Comparison of ENCODE assay signal across 10 cellular contexts in the genomic region with DNA sequence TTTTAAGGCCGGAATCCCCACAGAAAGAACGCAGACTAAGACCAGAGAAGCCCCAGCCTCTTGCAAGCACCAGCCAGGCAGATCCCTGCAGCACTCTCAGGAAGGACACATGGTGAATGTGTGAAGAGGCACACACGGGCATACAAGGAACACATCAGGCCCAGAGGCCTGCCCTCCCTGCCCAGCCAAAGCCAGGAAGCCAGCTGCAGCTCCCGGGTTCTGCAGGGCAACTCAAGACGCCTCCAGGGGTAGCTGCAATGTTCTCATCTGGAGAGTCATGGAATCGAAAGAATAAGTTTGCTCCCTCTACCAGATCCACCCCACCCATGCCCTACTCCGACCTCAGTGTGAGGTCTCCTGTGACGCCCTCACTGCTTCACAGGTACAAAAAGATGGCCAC. TPM values are rescaled to one million over a fixed set of nuclear protein-coding genes. Genes with fewer than 3 reads are reported as not detected.
DNase-seq lines count a peak whose midpoint lies in the region; ATAC-seq, FAIRE-seq and TF ChIP-seq lines count a peak whose summit lies in the region.
"Had no signal": no experiment of that assay in that cellular context is flagged by ENCODE, and none has a peak within 500 bp of the region (broad histone marks: within the 10 kb centered on the region; RNA-seq: fewer than 3 reads in every experiment).

No MANE protein-coding gene starts in this region.

- H2AK5ac ChIP-seq in mesendoderm (ENCODE audit: low read length) = no peak overlapping the region

- no peak overlapping the region for H4K8ac ChIP-seq in mesendoderm (ENCODE audit: low read depth, low read length)

- H3K23ac ChIP-seq in mesendoderm (ENCODE audit: low read length) = peak overlapping the region; percentile 81

- H3K79me2 ChIP-seq in mesendoderm (ENCODE audit: control insufficient read depth, insufficient read depth, low read length) = peaks cover 64% of the 10 kb centered on the region

- H3K9ac ChIP-seq in mesendoderm (ENCODE audit: low read length) (peak overlapping the region; percentile 0), kidney (ENCODE audit: low read length in 2 of 2) (no peak overlapping the region)

- no peak for TF ChIP-seq POLR2A in upper lobe of left lung (IDR thresholded peaks at IDR 0.05)

- TF ChIP-seq CTCF in upper lobe of left lung (IDR thresholded peaks at IDR 0.05) (no peak), kidney (IDR thresholded peaks at IDR 0.05; ENCODE audit: borderline replicate concordance, extremely low read depth, insufficient read depth) (no peak)

- H3K4me2 ChIP-seq in mesendoderm (ENCODE audit: low read length) = no peak overlapping the region

- no peaks in the 10 kb centered on the region for H3K9me3 ChIP-seq in upper lobe of left lung
- no peaks in the 10 kb centered on the region for H3K9me3 ChIP-seq in kidney (ENCODE audit: control insufficient read depth in 1 of 2, low read length in 2 of 2)

- FAIRE-seq in kidney (lab: Jason Lieb, UNC) = no peak
- FAIRE-seq: endothelial cell of umbilical vein, G401.6 had no signal

- no peak for TF ChIP-seq EP300 in upper lobe of left lung (IDR thresholded peaks at IDR 0.05)

- no peak for DNase-seq in activated naive CD4-positive, alpha-beta T cell treated with anti-CD3 and anti-CD28 coated beads, Interleukin-2, amount 10 ng/mL, durations not matched to agents 7 days and 5 days
- no peak for DNase-seq in activated naive CD4-positive, alpha-beta T cell treated with anti-CD3 and anti-CD28 coated beads, Interleukin-2, amount 50 U/mL, for 16 hours
- DNase-seq in mesendoderm = no peak
- DNase-seq in upper lobe of left lung = no peak
- DNase-seq in NCI-H446 treated with DMSO at 0.1 percent for 48 hours (lab: John Stamatoyannopoulos, UW) = no peak
- DNase-seq in kidney = no peak
- DNase-seq in NCI-H2171 treated with DMSO at 0.1 percent for 48 hours (lab: John Stamatoyannopoulos, UW) = no peak

- no peak overlapping the region for H2BK15ac ChIP-seq in mesendoderm (replicated peaks; ENCODE audit: low read depth)

- H2BK120ac ChIP-seq in mesendoderm (ENCODE audit: low read depth, low read length) = no peak overlapping the region

- intact Hi-C loops in kidney (cut with DNase I) = loop anchor here (5.0 kb wide), 1 partner anchor 47 kb away; no protein-coding TSS in a partner anchor

- no peaks in the 10 kb centered on the region for H3K36me3 ChIP-seq in mesendoderm (ENCODE audit: control insufficient read depth, insufficient read depth, low read length)
- peaks cover 0 to 9% (median 0%) of the 10 kb centered on the region in 4 donors for H3K36me3 ChIP-seq in upper lobe of left lung
- H3K36me3 ChIP-seq in kidney (ENCODE audit: control insufficient read depth in 1 of 2, insufficient read depth in 2 of 2, low read length in 2 of 2) = no peaks in the 10 kb centered on the region

- H3K79me1 ChIP-seq in mesendoderm (ENCODE audit: low read length) = peaks cover 44% of the 10 kb centered on the region

- H3K4me3 ChIP-seq in mesendoderm (ENCODE audit: low read length) (no peak overlapping the region), upper lobe of left lung (no peak overlapping the region), kidney (ENCODE audit: low read length in 2 of 2) (no peak overlapping the region)

- WGBS in mesendoderm (ENCODE audit: extremely low coverage, insufficient coverage, low lambda C conversion rate) = no CpG with 5 or more reads among the region's 8 CpGs
- WGBS in upper lobe of left lung, 2 donors = 51 to 85% methylated on average over 3 to 8 of the region's 8 CpGs

- H3K4me3 Mint-ChIP-seq in activated naive CD4-positive, alpha-beta T cell treated with anti-CD3 and anti-CD28 coated beads, Interleukin-2, amount 10 ng/mL, durations not matched to agents 7 days and 5 days = peak overlapping the region; percentile 90
- H3K4me3 Mint-ChIP-seq in activated T-helper 17 cell treated with anti-CD3 and anti-CD28 coated beads, Interleukin-2, amount 50 U/mL, for 72 hours = peak overlapping the region; percentile 87

- H3K27me3 ChIP-seq in mesendoderm (ENCODE audit: insufficient read depth, low read length, poor library complexity) (no peaks in the 10 kb centered on the region), upper lobe of left lung (no peaks in the 10 kb centered on the region)

- ATAC-seq in activated T-helper 17 cell treated with anti-CD3 and anti-CD28 coated beads, Interleukin-2, amount 50 U/mL, for 72 hours (replicated peaks) = no peak
- no peak for ATAC-seq in upper lobe of left lung (ENCODE audit: low FRiP score in 2 of 2)

- no peak overlapping the region for H3K27ac Mint-ChIP-seq in activated naive CD4-positive, alpha-beta T cell treated with anti-CD3 and anti-CD28 coated beads, Interleukin-2, amount 10 ng/mL, durations not matched to agents 7 days and 5 days
- peak overlapping the region; percentile 79 for H3K27ac Mint-ChIP-seq in activated T-helper 17 cell treated with anti-CD3 and anti-CD28 coated beads, Interleukin-2, amount 50 U/mL, for 72 hours

- H3K18ac ChIP-seq in mesendoderm (ENCODE audit: low read length) = no peak overlapping the region

- no peak overlapping the region for H4K5ac ChIP-seq in mesendoderm (ENCODE audit: low read length)

- H3K36me3 Mint-ChIP-seq in activated naive CD4-positive, alpha-beta T cell treated with anti-CD3 and anti-CD28 coated beads, Interleukin-2, amount 10 ng/mL, durations not matched to agents 7 days and 5 days = peaks cover 13% of the 10 kb centered on the region
- H3K36me3 Mint-ChIP-seq in activated T-helper 17 cell treated with anti-CD3 and anti-CD28 coated beads, Interleukin-2, amount 50 U/mL, for 72 hours (ENCODE audit: low read depth) = no peaks in the 10 kb centered on the region

- H3K27me3 Mint-ChIP-seq in activated naive CD4-positive, alpha-beta T cell treated with anti-CD3 and anti-CD28 coated beads, Interleukin-2, amount 10 ng/mL, durations not matched to agents 7 days and 5 days = peaks cover 15% of the 10 kb centered on the region
- no peaks in the 10 kb centered on the region for H3K27me3 Mint-ChIP-seq in activated T-helper 17 cell treated with anti-CD3 and anti-CD28 coated beads, Interleukin-2, amount 50 U/mL, for 72 hours

- peaks cover 73% of the 10 kb centered on the region for H3K4me1 Mint-ChIP-seq in activated naive CD4-positive, alpha-beta T cell treated with anti-CD3 and anti-CD28 coated beads, Interleukin-2, amount 10 ng/mL, durations not matched to agents 7 days and 5 days
- peaks cover 35% of the 10 kb centered on the region for H3K4me1 Mint-ChIP-seq in activated T-helper 17 cell treated with anti-CD3 and anti-CD28 coated beads, Interleukin-2, amount 50 U/mL, for 72 hours

- CTCF ChIA-PET in activated naive CD4-positive, alpha-beta T cell treated with anti-CD3 and anti-CD28 coated beads, Interleukin-2, amount 10 ng/mL, durations not matched to agents 7 days and 5 days (lab: Charles Lee) = interaction anchor here (1.3 kb wide), 1 partner anchor 8 kb away, joined by 5 read pairs; no protein-coding TSS in a partner anchor

- H3K4ac ChIP-seq in mesendoderm (ENCODE audit: low read depth, low read length) = no peak overlapping the region

- no peak overlapping the region for H3K56ac ChIP-seq in mesendoderm (ENCODE audit: low read length)

- H2BK5ac ChIP-seq in mesendoderm (ENCODE audit: low read length) = no peak overlapping the region

- no peaks in the 10 kb centered on the region for H3K9me3 Mint-ChIP-seq in activated naive CD4-positive, alpha-beta T cell treated with anti-CD3 and anti-CD28 coated beads, Interleukin-2, amount 10 ng/mL, durations not matched to agents 7 days and 5 days
- no peaks in the 10 kb centered on the region for H3K9me3 Mint-ChIP-seq in activated T-helper 17 cell treated with anti-CD3 and anti-CD28 coated beads, Interleukin-2, amount 50 U/mL, for 72 hours

- no peak overlapping the region for H3K27ac ChIP-seq in mesendoderm (ENCODE audit: low read depth, low read length)
- peak overlapping the region in 3 of 4 donors; percentile 10 to 98 (median 95) for H3K27ac ChIP-seq in upper lobe of left lung
- H3K27ac ChIP-seq in kidney (ENCODE audit: low read depth in 2 of 2, low read length in 2 of 2) = no peak overlapping the region

- H3K4me1 ChIP-seq in mesendoderm (ENCODE audit: control insufficient read depth, low read depth, low read length) (peaks cover 6% of the 10 kb centered on the region), upper lobe of left lung (peaks cover 62 to 73% (median 65%) of the 10 kb centered on the region in 4 donors), kidney (ENCODE audit: control insufficient read depth in 1 of 2, insufficient read depth in 1 of 2, low read depth in 1 of 2, low read length in 2 of 2) (peaks cover 24 to 32% of the 10 kb centered on the region in 2 donors)

RNA-seq across cellular contexts. Expression of a gene that starts 2.3 kb away (rescaled TPM):
- 10 to 100 TPM; 22.6 to 27.3 TPM for total RNA-seq in activated T-helper 17 cell treated with anti-CD3 and anti-CD28 coated beads, Interleukin-2, amount 50 U/mL, for 72 hours
- 33.9 TPM for polyA plus RNA-seq in mesendoderm (2013, experiment 1 of 2)
- 32.7 TPM for polyA plus RNA-seq in mesendoderm (2013, experiment 2 of 2)
- 100 to 1,000 TPM in 1 of 6 donors, 10 to 100 TPM in 5; 65.9 to 101 (median 89.9) TPM for total RNA-seq in upper lobe of left lung
- total RNA-seq in kidney = 67.7 TPM
- polyA plus RNA-seq in kidney (ENCODE audit: insufficient read depth, low read depth, low replicate concordance) = 37.5 TPM

RNA-seq across cellular contexts. Expression of a gene that starts 11.2 kb away (rescaled TPM):
- total RNA-seq in activated T-helper 17 cell treated with anti-CD3 and anti-CD28 coated beads, Interleukin-2, amount 50 U/mL, for 72 hours = not detected
- polyA plus RNA-seq in mesendoderm (2013, experiment 1 of 2) = not detected
- not detected for polyA plus RNA-seq in mesendoderm (2013, experiment 2 of 2)
- not detected for total RNA-seq in upper lobe of left lung
- total RNA-seq in kidney = not detected
- polyA plus RNA-seq in kidney (ENCODE audit: insufficient read depth, low read depth, low replicate concordance) = not detected
- total RNA-seq: endothelial cell of umbilical vein had no signal
- polyA plus RNA-seq: endothelial cell of umbilical vein had no signal

RNA-seq across cellular contexts. Expression of a gene that starts 24.5 kb away (rescaled TPM):
- 10 to 100 TPM; 13.8 to 20.8 TPM for total RNA-seq in activated T-helper 17 cell treated with anti-CD3 and anti-CD28 coated beads, Interleukin-2, amount 50 U/mL, for 72 hours
- polyA plus RNA-seq in mesendoderm (2013, experiment 1 of 2) = 10.7 TPM
- polyA plus RNA-seq in mesendoderm (2013, experiment 2 of 2) = 10.3 TPM
- total RNA-seq in upper lobe of left lung = 10 to 100 TPM; 13.7 to 21.3 (median 16.6) TPM
- 14.3 TPM for total RNA-seq in kidney
- polyA plus RNA-seq in kidney (ENCODE audit: insufficient read depth, low read depth, low replicate concordance) = 15.3 TPM

RNA-seq across cellular contexts. Expression of a gene that starts 30.1 kb away (rescaled TPM):
- not detected for total RNA-seq in activated T-helper 17 cell treated with anti-CD3 and anti-CD28 coated beads, Interleukin-2, amount 50 U/mL, for 72 hours
- polyA plus RNA-seq in mesendoderm (2013, experiment 1 of 2) = 0.04 TPM
- 0.06 TPM for polyA plus RNA-seq in mesendoderm (2013, experiment 2 of 2)
- total RNA-seq in upper lobe of left lung (not detected), kidney (not detected)
- polyA plus RNA-seq in kidney (ENCODE audit: insufficient read depth, low read depth, low replicate concordance) = not detected
- total RNA-seq: endothelial cell of umbilical vein had no signal
- polyA plus RNA-seq: endothelial cell of umbilical vein had no signal

RNA-seq across cellular contexts. Expression of a gene that starts 58.6 kb away (rescaled TPM):
- total RNA-seq in activated T-helper 17 cell treated with anti-CD3 and anti-CD28 coated beads, Interleukin-2, amount 50 U/mL, for 72 hours = 10 to 100 TPM; 33.4 to 47.9 TPM
- polyA plus RNA-seq in mesendoderm (2013, experiment 1 of 2) = 77.7 TPM
- 80.7 TPM for polyA plus RNA-seq in mesendoderm (2013, experiment 2 of 2)
- total RNA-seq in upper lobe of left lung (10 to 100 TPM; 26.2 to 82.1 (median 71.5) TPM), kidney (62.6 TPM)
- 128 TPM for polyA plus RNA-seq in kidney (ENCODE audit: insufficient read depth, low read depth, low replicate concordance)

Comparison
In these comparisons a context has a peak if more than half of its experiments do, and no peak if none do; other contexts are left out.
1. H3K27ac ChIP-seq: peak in upper lobe of left lung (3 of 4); none in mesendoderm (single experiment) and kidney (0 of 2).